Comparison of ENCODE assay signal across 16 cellular contexts in genomic region chr14:39827901-39828655, GRCh38.
A peak's percentile ranks its signal among the peaks of the same experiment; 100 is the strongest.
DNase-seq lines count a peak whose midpoint lies in the region; ATAC-seq and TF ChIP-seq lines count a peak whose summit lies in the region.
"Had no signal": no experiment of that assay in that cellular context is flagged by ENCODE, and none has a peak within 500 bp of the region (broad histone marks: within the 10 kb centered on the region; RNA-seq: fewer than 3 reads in every experiment).

No MANE protein-coding gene starts in this region.

- no peaks in the 10 kb centered on the region for H3K27me3 Mint-ChIP-seq in activated CD8-positive, alpha-beta T cell treated with anti-CD3 and anti-CD28 coated beads for 36 hours
- H3K27me3 Mint-ChIP-seq in activated CD8-positive, alpha-beta T cell treated with anti-CD3 and anti-CD28 coated beads, Interleukin-2, amount 10 ng/mL, durations not matched to agents 7 days and 5 days (ENCODE audit: low read depth): no peaks in the 10 kb centered on the region
- H3K27me3 Mint-ChIP-seq: activated CD4-positive, alpha-beta T cell treated with anti-CD3 and anti-CD28 coated beads, Interleukin-2, amount 10 ng/mL, durations not matched to agents 24 days and 14 days; activated naive CD8-positive, alpha-beta T cell treated with anti-CD3 and anti-CD28 coated beads, Interleukin-2, amount 10 ng/mL, durations not matched to agents 7 days and 5 days; dendritic cell treated with granulocyte-macrophage colony-stimulating factor and Interleukin-4, amounts not matched to agents 40 ng/mL and 50 ng/mL, for 4 days had no signal

- POLR2A ChIA-PET in activated CD8-positive, alpha-beta T cell treated with anti-CD3 and anti-CD28 coated beads for 36 hours (lab: Charles Lee): no interaction called here
- POLR2A ChIA-PET in activated CD8-positive, alpha-beta T cell treated with anti-CD3 and anti-CD28 coated beads, Interleukin-2, amount 10 ng/mL, durations not matched to agents 7 days and 5 days (lab: Charles Lee): no interaction called here

- DNase-seq in activated CD8-positive, alpha-beta T cell treated with anti-CD3 and anti-CD28 coated beads for 36 hours: no peak
- DNase-seq in activated CD8-positive, alpha-beta T cell treated with anti-CD3 and anti-CD28 coated beads, Interleukin-2, amount 10 ng/mL, durations not matched to agents 7 days and 5 days: no peak
- DNase-seq in stimulated activated naive CD8-positive, alpha-beta T cell treated with anti-CD3 and anti-CD28 coated beads, Interleukin-15, Interleukin-2, amounts not matched to agents 100 U/mL and 50 U/mL, for 24 hours: no peak
- no peak for DNase-seq in breast epithelium (ENCODE audit: low spot score in 2 of 2)
- no peak for DNase-seq in ureter (ENCODE audit: low spot score)
- no peak for DNase-seq in NCI-H1092 treated with DMSO at 0.1 percent for 48 hours (lab: John Stamatoyannopoulos, UW)
- DNase-seq: activated CD4-positive, alpha-beta T cell treated with anti-CD3 and anti-CD28 coated beads, Interleukin-2, amount 10 ng/mL, durations not matched to agents 24 days and 14 days; activated naive CD8-positive, alpha-beta T cell treated with anti-CD3 and anti-CD28 coated beads, Interleukin-2, amount 10 ng/mL, durations not matched to agents 7 days and 5 days; Kasumi-1; kidney glomerular epithelial cell; small intestine had no signal

- H3K27ac ChIP-seq in breast epithelium: no peak overlapping the region
- H3K27ac ChIP-seq: 22Rv1 had no signal

- H3K4me1 ChIP-seq in breast epithelium: no peaks in the 10 kb centered on the region

- H3K9me3 Mint-ChIP-seq in activated CD8-positive, alpha-beta T cell treated with anti-CD3 and anti-CD28 coated beads for 36 hours: peaks cover 3% of the 10 kb centered on the region
- peaks cover 3% of the 10 kb centered on the region for H3K9me3 Mint-ChIP-seq in activated CD8-positive, alpha-beta T cell treated with anti-CD3 and anti-CD28 coated beads, Interleukin-2, amount 10 ng/mL, durations not matched to agents 7 days and 5 days (ENCODE audit: insufficient read depth)
- H3K9me3 Mint-ChIP-seq: activated CD4-positive, alpha-beta T cell treated with anti-CD3 and anti-CD28 coated beads, Interleukin-2, amount 10 ng/mL, durations not matched to agents 24 days and 14 days had no signal

- TF ChIP-seq CTCF in activated CD8-positive, alpha-beta T cell treated with anti-CD3 and anti-CD28 coated beads for 36 hours (IDR thresholded peaks at IDR 0.05): no peak
- no peak for TF ChIP-seq CTCF in breast epithelium (IDR thresholded peaks at IDR 0.05)

- H3K4me3 ChIP-seq in breast epithelium: no peak overlapping the region

- H3K27ac Mint-ChIP-seq in activated CD8-positive, alpha-beta T cell treated with anti-CD3 and anti-CD28 coated beads for 36 hours: no peak overlapping the region
- H3K27ac Mint-ChIP-seq in activated CD8-positive, alpha-beta T cell treated with anti-CD3 and anti-CD28 coated beads, Interleukin-2, amount 10 ng/mL, durations not matched to agents 7 days and 5 days: no peak overlapping the region
- H3K27ac Mint-ChIP-seq: activated CD4-positive, alpha-beta T cell treated with anti-CD3 and anti-CD28 coated beads, Interleukin-2, amount 10 ng/mL, durations not matched to agents 24 days and 14 days; activated naive CD8-positive, alpha-beta T cell treated with anti-CD3 and anti-CD28 coated beads, Interleukin-2, amount 10 ng/mL, durations not matched to agents 7 days and 5 days; dendritic cell treated with granulocyte-macrophage colony-stimulating factor and Interleukin-4, amounts not matched to agents 40 ng/mL and 50 ng/mL, for 4 days had no signal

- intact Hi-C loops in activated CD8-positive, alpha-beta T cell treated with anti-CD3 and anti-CD28 coated beads for 36 hours (cut with micrococcal nuclease): no loop called here
- intact Hi-C loops in breast epithelium (cut with DNase I; ENCODE audit: low total_unique reads): no loop called here

- CTCF ChIA-PET in activated CD8-positive, alpha-beta T cell treated with anti-CD3 and anti-CD28 coated beads for 36 hours (lab: Charles Lee): no interaction called here
- CTCF ChIA-PET in activated CD8-positive, alpha-beta T cell treated with anti-CD3 and anti-CD28 coated beads, Interleukin-2, amount 10 ng/mL, durations not matched to agents 7 days and 5 days (lab: Charles Lee): no interaction called here

- ATAC-seq in activated CD8-positive, alpha-beta T cell treated with anti-CD3 and anti-CD28 coated beads for 36 hours: peak; percentile 30
- no peak for ATAC-seq in activated CD8-positive, alpha-beta T cell treated with anti-CD3 and anti-CD28 coated beads, Interleukin-2, amount 10 ng/mL, durations not matched to agents 7 days and 5 days
- ATAC-seq in GM21723 (IDR thresholded peaks at IDR 0.05; ENCODE audit: unreplicated experiment) (peak; percentile 99), HG03108 (IDR thresholded peaks at IDR 0.05; ENCODE audit: unreplicated experiment) (peak; percentile 95)
- ATAC-seq in stimulated activated naive CD8-positive, alpha-beta T cell treated with anti-CD3 and anti-CD28 coated beads, Interleukin-15, Interleukin-2, amounts not matched to agents 100 U/mL and 50 U/mL, for 24 hours: peak; percentile 52

- no peak overlapping the region for H3K4me3 Mint-ChIP-seq in activated CD8-positive, alpha-beta T cell treated with anti-CD3 and anti-CD28 coated beads for 36 hours
- H3K4me3 Mint-ChIP-seq in activated CD8-positive, alpha-beta T cell treated with anti-CD3 and anti-CD28 coated beads, Interleukin-2, amount 10 ng/mL, durations not matched to agents 7 days and 5 days: no peak overlapping the region
- H3K4me3 Mint-ChIP-seq: activated CD4-positive, alpha-beta T cell treated with anti-CD3 and anti-CD28 coated beads, Interleukin-2, amount 10 ng/mL, durations not matched to agents 24 days and 14 days; activated naive CD8-positive, alpha-beta T cell treated with anti-CD3 and anti-CD28 coated beads, Interleukin-2, amount 10 ng/mL, durations not matched to agents 7 days and 5 days; dendritic cell treated with granulocyte-macrophage colony-stimulating factor and Interleukin-4, amounts not matched to agents 40 ng/mL and 50 ng/mL, for 4 days; neural crest cell had no signal

- H3K36me3 ChIP-seq in breast epithelium: no peaks in the 10 kb centered on the region

- no peaks in the 10 kb centered on the region for H3K9me3 ChIP-seq in breast epithelium

- no peaks in the 10 kb centered on the region for H3K27me3 ChIP-seq in breast epithelium

- no peaks in the 10 kb centered on the region for H3K36me3 Mint-ChIP-seq in activated CD8-positive, alpha-beta T cell treated with anti-CD3 and anti-CD28 coated beads for 36 hours (ENCODE audit: low read depth)
- no peaks in the 10 kb centered on the region for H3K36me3 Mint-ChIP-seq in activated CD8-positive, alpha-beta T cell treated with anti-CD3 and anti-CD28 coated beads, Interleukin-2, amount 10 ng/mL, durations not matched to agents 7 days and 5 days (ENCODE audit: low read depth)
- H3K36me3 Mint-ChIP-seq: activated naive CD8-positive, alpha-beta T cell treated with anti-CD3 and anti-CD28 coated beads, Interleukin-2, amount 10 ng/mL, durations not matched to agents 7 days and 5 days had no signal

- no peak for TF ChIP-seq POLR2A in breast epithelium (IDR thresholded peaks at IDR 0.05)

- H3K4me1 Mint-ChIP-seq in activated CD8-positive, alpha-beta T cell treated with anti-CD3 and anti-CD28 coated beads for 36 hours (ENCODE audit: low read depth): no peaks in the 10 kb centered on the region
- no peaks in the 10 kb centered on the region for H3K4me1 Mint-ChIP-seq in activated CD8-positive, alpha-beta T cell treated with anti-CD3 and anti-CD28 coated beads, Interleukin-2, amount 10 ng/mL, durations not matched to agents 7 days and 5 days (ENCODE audit: low read depth)
- H3K4me1 Mint-ChIP-seq: activated CD4-positive, alpha-beta T cell treated with anti-CD3 and anti-CD28 coated beads, Interleukin-2, amount 10 ng/mL, durations not matched to agents 24 days and 14 days; activated naive CD8-positive, alpha-beta T cell treated with anti-CD3 and anti-CD28 coated beads, Interleukin-2, amount 10 ng/mL, durations not matched to agents 7 days and 5 days; neural crest cell had no signal
